In genomic region chr3:192831111-192831644, GRCh38 we compare ENCODE assay signal across 9 cellular contexts.
DNase-seq lines count a peak whose midpoint lies in the region; ATAC-seq and TF ChIP-seq lines count a peak whose summit lies in the region.
"Had no signal": no experiment of that assay in that cellular context is flagged by ENCODE, and none has a peak within 500 bp of the region (broad histone marks: within the 10 kb centered on the region; RNA-seq: fewer than 3 reads in every experiment).

No MANE protein-coding gene starts in this region.

- no peak overlapping the region for H3K23ac ChIP-seq in H9 (ENCODE audit: insufficient read length, low read depth, low read length)

- H2AFZ ChIP-seq in H9 (ENCODE audit: low read length), result no peak overlapping the region

- H3K4me1 ChIP-seq in H9 (ENCODE audit: insufficient read depth, low read length), result peaks cover 6% of the 10 kb centered on the region

- H2BK5ac ChIP-seq in H9 (ENCODE audit: insufficient read length, low read length), result no peak overlapping the region

- H2BK20ac ChIP-seq in H9 (ENCODE audit: low read depth, low read length, poor library complexity, severe bottlenecking), result no peak overlapping the region

- H4K91ac ChIP-seq in H9 (ENCODE audit: insufficient read length, low read depth, low read length), result no peak overlapping the region

- H3K36me3 Mint-ChIP-seq in H9 (ENCODE audit: insufficient read depth in 1 of 3, low read depth in 3 of 3), result peaks cover 0 to 9% (median 5%) of the 10 kb centered on the region in 3 experiments; a peak in 4 of 7 replicates

- no peaks in the 10 kb centered on the region for H3K79me1 ChIP-seq in H9 (ENCODE audit: insufficient read depth, low read depth, low read length, poor library complexity, severe bottlenecking)

- no peak overlapping the region for H3K27ac ChIP-seq in H9 (ENCODE audit: insufficient read length, low read depth, low read length)

- H3K4me1 Mint-ChIP-seq in H9, result peaks cover 15 to 26% of the 10 kb centered on the region in 2 experiments

- H3K9me3 Mint-ChIP-seq in H9, result no peaks in the 10 kb centered on the region

- ATAC-seq in GM21360 (IDR thresholded peaks at IDR 0.05; ENCODE audit: unreplicated experiment), result peak; percentile 34

- no peak overlapping the region for H4K8ac ChIP-seq in H9 (replicated peaks; ENCODE audit: insufficient read length, low read depth, low read length)

- no peak overlapping the region for H3K56ac ChIP-seq in H9 (ENCODE audit: insufficient read length, low read depth, low read length)

- H3K18ac ChIP-seq in H9 (ENCODE audit: insufficient read length, low read depth, low read length), result no peak overlapping the region

- DNase-seq in Daoy (ENCODE audit: low read depth) (peak; percentile 86), OCI-M1 (lab: John Stamatoyannopoulos, UW) (peak; percentile 30), fibroblast of villous mesenchyme (ENCODE audit: low read depth) (peak; percentile 87), SHP77 treated with DMSO at 0.1 percent for 48 hours (lab: John Stamatoyannopoulos, UW) (no peak), germinal center (ENCODE audit: low spot score) (no peak), H9 (no peak), mucosa of gallbladder (ENCODE audit: low spot score) (no peak)
- DNase-seq: activated CD8-positive, alpha-beta memory T cell treated with anti-CD3 and anti-CD28 coated beads for 24 hours had no signal

- TF ChIP-seq CTCF in fibroblast of villous mesenchyme (IDR thresholded peaks at IDR 0.05; ENCODE audit: insufficient read depth, low read depth, low read length), result no peak
- TF ChIP-seq CTCF in H9 (conservative IDR thresholded peaks at IDR 0.05), result no peak

- no peak overlapping the region for H3T11ph ChIP-seq in H9 (ENCODE audit: low read length)

- H3K9me3 ChIP-seq in H9 (ENCODE audit: control insufficient read depth, low read depth, low read length), result no peaks in the 10 kb centered on the region

- no peak overlapping the region for H4K5ac ChIP-seq in H9 (ENCODE audit: insufficient read length, low read depth, low read length)

- no peak overlapping the region for H3K4me3 Mint-ChIP-seq in H9

- no peak overlapping the region for H3K4me3 ChIP-seq in fibroblast of villous mesenchyme (ENCODE audit: low read depth, low read length)

- H3K27me3 Mint-ChIP-seq in H9 (ENCODE audit: low read depth), result no peaks in the 10 kb centered on the region

- no peak overlapping the region for H2BK120ac ChIP-seq in H9 (ENCODE audit: low read depth, low read length, poor library complexity, severe bottlenecking)

- WGBS in H9 (ENCODE audit: extremely low coverage, insufficient read length, low lambda C conversion rate), result no CpG with 5 or more reads among the region's 6 CpGs

- no peak overlapping the region for H3K4ac ChIP-seq in H9 (ENCODE audit: low read depth, low read length)

- H3K9ac ChIP-seq in H9 (ENCODE audit: extremely low read depth, insufficient read length, low read length), result no peak overlapping the region

- no peaks in the 10 kb centered on the region for H3K23me2 ChIP-seq in H9 (ENCODE audit: insufficient read length, low read depth, low read length, poor library complexity, severe bottlenecking)

- H2AK5ac ChIP-seq in H9 (ENCODE audit: insufficient read length, low read length), result no peak overlapping the region

- H3K14ac ChIP-seq in H9 (ENCODE audit: insufficient read depth, low read length), result no peak overlapping the region

- no peak overlapping the region for H2BK15ac ChIP-seq in H9 (ENCODE audit: low read depth, low read length)

- peaks cover 9% of the 10 kb centered on the region; the same call in 1 of the 2 replicates for H3K79me2 ChIP-seq in H9 (ENCODE audit: insufficient read depth, low read length)

- H3K27me3 ChIP-seq in H9 (ENCODE audit: insufficient read depth, low read length), result no peaks in the 10 kb centered on the region

- H4K20me1 ChIP-seq in H9 (ENCODE audit: control insufficient read depth, insufficient read depth, insufficient read length), result no peaks in the 10 kb centered on the region

- H3K27ac Mint-ChIP-seq in H9, result peak overlapping the region in 1 of 3 experiments; percentile 72; a peak in 1 of 7 replicates

- H2BK12ac ChIP-seq in H9 (ENCODE audit: insufficient read length, low read depth, low read length), result no peak overlapping the region

- H3K4me2 ChIP-seq in H9 (ENCODE audit: insufficient read depth, insufficient read length, low read length), result no peak overlapping the region

Comparison
In these comparisons a context has a peak if more than half of its experiments do, and no peak if none do; other contexts are left out.
1. DNase-seq: peak in Daoy (single experiment), OCI-M1 (single experiment) and fibroblast of villous mesenchyme (single experiment); none in SHP77 treated with DMSO at 0.1 percent for 48 hours (single experiment), germinal center (single experiment), H9 (single experiment) and mucosa of gallbladder (single experiment).